10 cellular contexts compared by ENCODE assay signal in the genomic region with DNA sequence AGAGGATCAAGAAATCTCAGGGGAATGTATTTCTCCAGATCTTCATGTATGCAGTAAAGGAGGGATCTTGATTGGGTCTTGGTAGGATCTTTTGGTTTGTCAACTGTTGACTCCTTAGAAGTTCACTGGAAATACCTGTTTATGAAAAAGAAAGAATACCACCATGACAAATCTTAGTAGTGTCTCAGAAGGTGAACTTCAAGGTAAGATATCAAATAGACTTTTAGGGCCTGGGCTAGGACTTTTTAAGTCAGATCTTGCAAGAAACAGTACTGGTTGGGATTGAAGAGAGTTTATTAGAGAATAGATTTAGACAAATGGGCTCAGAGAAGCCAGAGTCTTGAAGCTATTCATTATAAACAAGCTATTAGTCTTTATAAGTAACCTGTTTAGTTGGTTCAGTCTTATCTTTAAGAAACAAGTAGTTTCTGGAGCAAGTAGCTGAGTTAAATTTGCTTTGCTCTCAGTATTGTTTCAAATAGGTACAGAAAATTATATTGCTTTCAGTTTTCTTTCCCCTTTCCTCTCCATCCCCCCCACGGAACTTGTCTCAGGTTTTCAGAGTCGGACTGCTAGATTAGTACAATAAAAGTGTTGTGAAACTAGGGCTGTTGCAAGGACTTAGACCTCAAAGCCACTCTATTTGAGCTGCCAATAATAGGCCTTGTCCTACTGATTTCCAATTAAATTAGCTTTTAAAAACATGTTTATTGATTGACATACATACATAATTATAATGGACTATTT.
A peak's percentile ranks its signal among the peaks of the same experiment; 100 is the strongest.
DNase-seq lines count a peak whose midpoint lies in the region; ATAC-seq and TF ChIP-seq lines count a peak whose summit lies in the region.
"Had no signal": no experiment of that assay in that cellular context is flagged by ENCODE, and none has a peak within 500 bp of the region (broad histone marks: within the 10 kb centered on the region; RNA-seq: fewer than 3 reads in every experiment).

No MANE protein-coding gene starts in this region.

- no peaks in the 10 kb centered on the region for H3K36me3 ChIP-seq in muscle layer of duodenum (ENCODE audit: control insufficient read depth in 1 of 2, insufficient read depth in 2 of 2, low read length in 2 of 2)
- no peaks in the 10 kb centered on the region for H3K36me3 ChIP-seq in testis (ENCODE audit: low read depth, missing control alignments)
- no peaks in the 10 kb centered on the region for H3K36me3 ChIP-seq in MG63

- no peak overlapping the region for H3K4me3 ChIP-seq in HL-60 (replicated peaks; ENCODE audit: insufficient read depth, low read length)
- H3K4me3 ChIP-seq in muscle layer of duodenum (ENCODE audit: low read depth in 1 of 2, low read length in 2 of 2) = no peak overlapping the region
- no peak overlapping the region for H3K4me3 ChIP-seq in testis
- H3K4me3 ChIP-seq in MG63 = no peak overlapping the region

- H3K27ac ChIP-seq in HL-60 (replicated peaks) (peak overlapping the region; percentile 57), muscle layer of duodenum (ENCODE audit: low read length) (peak overlapping the region; percentile 40), testis (no peak overlapping the region)

- TF ChIP-seq CTCF in HL-60 (IDR thresholded peaks at IDR 0.05; ENCODE audit: insufficient read depth, low read length) (no peak), testis (IDR thresholded peaks at IDR 0.05) (no peak)

- 87 to 91% methylated on average over 2 of the region's 2 CpGs for WGBS in testis, 2 donors

- H3K9me3 ChIP-seq in muscle layer of duodenum (ENCODE audit: control insufficient read depth in 1 of 2, low read length in 2 of 2) (no peaks in the 10 kb centered on the region), testis (no peaks in the 10 kb centered on the region), MG63 (no peaks in the 10 kb centered on the region)

- no peaks in the 10 kb centered on the region for H3K27me3 ChIP-seq in HL-60 (ENCODE audit: insufficient read depth, poor library complexity, severe bottlenecking)
- no peaks in the 10 kb centered on the region for H3K27me3 ChIP-seq in muscle layer of duodenum (ENCODE audit: low read depth, low read length)
- no peaks in the 10 kb centered on the region for H3K27me3 ChIP-seq in testis
- H3K27me3 ChIP-seq in MG63 = no peaks in the 10 kb centered on the region

- ATAC-seq in GM18867 (IDR thresholded peaks at IDR 0.05; ENCODE audit: unreplicated experiment) (peak; percentile 99), HG02588 (IDR thresholded peaks at IDR 0.05; ENCODE audit: unreplicated experiment) (peak; percentile 98)

- no peak for TF ChIP-seq POLR2A in testis (IDR thresholded peaks at IDR 0.05)

- intact Hi-C loops in testis (cut with DNase I; ENCODE audit: low total_unique reads) = no loop called here

- H3K4me1 ChIP-seq in muscle layer of duodenum (ENCODE audit: control insufficient read depth in 1 of 2, insufficient read depth in 2 of 2, low read length in 2 of 2) = peaks cover 0 to 12% of the 10 kb centered on the region in 2 donors
- H3K4me1 ChIP-seq in testis = peaks cover 16% of the 10 kb centered on the region

- peak; percentile 51 to 86 for DNase-seq in HL-60 (ENCODE audit: low read depth in 1 of 2, low spot score in 1 of 2)
- DNase-seq in GDM1 (lab: John Stamatoyannopoulos, UW) = no peak
- DNase-seq in testis = no peak
- DNase-seq in NCI-H446 (lab: John Stamatoyannopoulos, UW) = no peak
- DNase-seq in MG63 = no peak
- DNase-seq: NCI-H1930; stimulated activated CD4-positive, alpha-beta T cell treated with anti-CD3 and anti-CD28 coated beads, Interleukin-1b, Interleukin-23, amount 100 ng/mL, for 48 hours had no signal

Comparison
In these comparisons a context has a peak if more than half of its experiments do, and no peak if none do; other contexts are left out.
1. DNase-seq: peak in HL-60 (2 of 2); none in GDM1 (single experiment), testis (single experiment), NCI-H446 (0 of 2) and MG63 (single experiment).
2. H3K27ac ChIP-seq: peak in HL-60 (single experiment) and muscle layer of duodenum (single experiment); none in testis (0 of 2).